Comparison of ENCODE assay signal across 9 cellular contexts in the genomic region with DNA sequence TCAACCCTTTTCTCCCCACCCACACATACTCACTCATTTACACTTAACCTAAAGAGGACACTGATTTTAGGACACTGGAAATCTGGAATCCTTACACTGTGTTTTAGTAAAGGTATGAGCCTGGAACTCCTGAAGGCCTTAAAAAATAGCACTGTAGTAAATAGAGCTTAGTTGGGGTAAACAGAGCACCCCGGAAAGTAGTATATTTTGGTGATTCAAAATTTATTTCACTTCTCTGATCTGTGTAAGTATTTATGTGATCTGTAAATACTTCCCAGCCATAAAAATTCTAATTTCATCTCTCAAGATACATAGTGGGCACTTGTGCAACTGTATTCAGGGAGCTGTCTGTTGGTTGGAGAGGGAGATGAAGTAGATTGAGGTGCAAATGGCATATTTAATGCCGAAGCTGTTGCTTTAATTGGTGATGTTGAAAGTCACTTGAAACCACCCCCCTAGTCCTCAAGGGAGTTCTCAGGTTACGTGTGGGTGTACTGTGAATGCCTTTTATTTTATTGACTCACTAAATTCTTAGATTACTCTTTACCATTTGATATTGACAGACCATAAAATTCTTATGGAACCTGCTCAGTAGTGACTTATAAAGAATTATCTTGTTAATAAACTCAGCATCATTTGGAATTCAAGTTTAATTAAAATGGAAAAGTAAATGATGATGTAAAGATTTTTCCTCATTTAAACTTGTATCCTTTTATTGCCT.
DNase-seq lines count a peak whose midpoint lies in the region; ATAC-seq, FAIRE-seq and TF ChIP-seq lines count a peak whose summit lies in the region.
"Had no signal": no experiment of that assay in that cellular context is flagged by ENCODE, and none has a peak within 500 bp of the region (broad histone marks: within the 10 kb centered on the region; RNA-seq: fewer than 3 reads in every experiment).

No MANE protein-coding gene starts in this region.

- H3K27ac ChIP-seq in HCT116 (ENCODE audit: low read depth, low read length) (no peak overlapping the region), small intestine (ENCODE audit: low read depth in 1 of 2, low read length in 1 of 2) (no peak overlapping the region)
- H3K27ac ChIP-seq in CD8-positive, alpha-beta memory T cell (ENCODE audit: low read depth, low read length), result no peak overlapping the region

- TF ChIP-seq CTCF in HCT116 (IDR thresholded peaks at IDR 0.05 in 2 of 3, conservative IDR thresholded peaks at IDR 0.05 in 1 of 3; ENCODE audit: borderline replicate concordance in 1 of 3, insufficient read depth in 1 of 3, low read depth in 2 of 3, low read length in 2 of 3) (no peak), cardiac fibroblast (IDR thresholded peaks at IDR 0.05; ENCODE audit: low read depth, low read length) (no peak)

- H2AFZ ChIP-seq in HCT116 (ENCODE audit: low read depth, low read length, poor library complexity, severe bottlenecking), result peak overlapping the region; percentile 90

- FAIRE-seq in small intestine (lab: Jason Lieb, UNC), result no peak

- H3K4me3 ChIP-seq in HCT116 (replicated peaks in 1 of 2; ENCODE audit: low read depth in 1 of 2, low read length in 2 of 2) (no peak overlapping the region), cardiac fibroblast (replicated peaks in 1 of 2; ENCODE audit: low read depth in 2 of 2, low read length in 2 of 2) (no peak overlapping the region), small intestine (ENCODE audit: low read depth in 1 of 2, low read length in 2 of 2) (no peak overlapping the region)
- H3K4me3 ChIP-seq in CD8-positive, alpha-beta memory T cell (ENCODE audit: low read length), result no peak overlapping the region

- no peaks in the 10 kb centered on the region for H4K20me1 ChIP-seq in HCT116 (ENCODE audit: insufficient read depth)

- intact Hi-C loops in HCT116 (cut with micrococcal nuclease), result loop anchor here (5.0 kb wide), 1 partner anchor 156 kb away; a partner anchor contains a TSS

- no peak overlapping the region for H3K9ac ChIP-seq in HCT116 (ENCODE audit: low read length)

- ATAC-seq in HCT116, result peak; percentile 67

- H3K4me1 Mint-ChIP-seq in CD8-positive, alpha-beta memory T cell, result no peaks in the 10 kb centered on the region
- H3K4me1 Mint-ChIP-seq: activated CD4-positive, alpha-beta T cell treated with anti-CD3 and anti-CD28 coated beads, Interleukin-2, amount 10 ng/mL, durations not matched to agents 7 days and 5 days had no signal

- no peaks in the 10 kb centered on the region for H3K36me3 ChIP-seq in HCT116 (ENCODE audit: control insufficient read depth in 1 of 2, insufficient read depth in 2 of 2, low read length in 2 of 2)
- no peaks in the 10 kb centered on the region for H3K36me3 ChIP-seq in small intestine (ENCODE audit: control insufficient read depth in 2 of 2, insufficient read depth in 2 of 2, low read length in 2 of 2)
- H3K36me3 ChIP-seq in CD8-positive, alpha-beta memory T cell (ENCODE audit: insufficient read depth, low read length), result no peaks in the 10 kb centered on the region

- CTCF ChIA-PET in HCT116 (lab: Charles Lee), result no interaction called here
- CTCF ChIA-PET in CD8-positive, alpha-beta memory T cell (lab: Charles Lee), result interaction anchor here (1.5 kb wide), 1 partner anchor 10 kb away, joined by 3 read pairs; no protein-coding TSS in a partner anchor

- no peak for TF ChIP-seq POLR2A in HCT116 (IDR thresholded peaks at IDR 0.05; ENCODE audit: borderline replicate concordance, extremely low read depth, insufficient read depth, insufficient read length)

- WGBS in small intestine, 3 donors, result 13 to 38% (median 21%) methylated on average over 3 of the region's 3 CpGs

- H3K9me3 Mint-ChIP-seq in CD8-positive, alpha-beta memory T cell, result peaks cover 0 to 2% (median 0%) of the 10 kb centered on the region in 5 donors
- H3K9me3 Mint-ChIP-seq: activated CD4-positive, alpha-beta T cell treated with anti-CD3 and anti-CD28 coated beads, Interleukin-2, amount 10 ng/mL, durations not matched to agents 7 days and 5 days had no signal

- H3K79me2 ChIP-seq in HCT116 (ENCODE audit: insufficient read depth, low read length), result no peaks in the 10 kb centered on the region

- H3K27me3 ChIP-seq in HCT116 (ENCODE audit: insufficient read depth, low read length) (no peaks in the 10 kb centered on the region), small intestine (ENCODE audit: control insufficient read depth in 2 of 2, insufficient read depth in 2 of 2, low read length in 2 of 2) (no peaks in the 10 kb centered on the region)
- H3K27me3 ChIP-seq in CD8-positive, alpha-beta memory T cell (ENCODE audit: insufficient read depth, low read length, poor library complexity, severe bottlenecking), result no peaks in the 10 kb centered on the region

- H3K9me2 ChIP-seq in HCT116 (ENCODE audit: insufficient read depth), result no peaks in the 10 kb centered on the region

- H3K27me3 Mint-ChIP-seq in CD8-positive, alpha-beta memory T cell, result peaks cover 0 to 6% of the 10 kb centered on the region in 2 donors

- BruUV-seq in HCT116 (replicated peaks; lab: Mats Ljungman, UMichigan), result no TSS peak

- no peak for TF ChIP-seq RAD21 in HCT116 (IDR thresholded peaks at IDR 0.05; ENCODE audit: low read depth)

- H3K27ac Mint-ChIP-seq in CD8-positive, alpha-beta memory T cell, result no peak overlapping the region
- H3K27ac Mint-ChIP-seq: activated CD4-positive, alpha-beta T cell treated with anti-CD3 and anti-CD28 coated beads, Interleukin-2, amount 10 ng/mL, durations not matched to agents 7 days and 5 days had no signal

- H3K4me1 ChIP-seq in HCT116 (ENCODE audit: control insufficient read depth in 1 of 2, insufficient read depth in 2 of 2, low read length in 2 of 2), result peaks cover 25 to 47% of the 10 kb centered on the region in 2 experiments
- H3K4me1 ChIP-seq in small intestine (ENCODE audit: control insufficient read depth in 2 of 2, insufficient read depth in 1 of 2, low read depth in 1 of 2, low read length in 1 of 2), result no peaks in the 10 kb centered on the region
- H3K4me1 ChIP-seq in CD8-positive, alpha-beta memory T cell (ENCODE audit: insufficient read depth, low read length), result no peaks in the 10 kb centered on the region

- H3K4me3 Mint-ChIP-seq in CD8-positive, alpha-beta memory T cell, result no peak overlapping the region
- H3K4me3 Mint-ChIP-seq: activated CD4-positive, alpha-beta T cell treated with anti-CD3 and anti-CD28 coated beads, Interleukin-2, amount 10 ng/mL, durations not matched to agents 7 days and 5 days had no signal

- no peaks in the 10 kb centered on the region for H3K36me3 Mint-ChIP-seq in CD8-positive, alpha-beta memory T cell

- no peaks in the 10 kb centered on the region for H3K9me3 ChIP-seq in HCT116 (ENCODE audit: control insufficient read depth in 1 of 2, insufficient read depth in 1 of 2, low read depth in 1 of 2, low read length in 2 of 2)
- no peaks in the 10 kb centered on the region for H3K9me3 ChIP-seq in small intestine (ENCODE audit: control insufficient read depth, low read depth)
- no peaks in the 10 kb centered on the region for H3K9me3 ChIP-seq in CD8-positive, alpha-beta memory T cell (ENCODE audit: low read length)

- POLR2A ChIA-PET in HCT116 (lab: Charles Lee), result no interaction called here
- POLR2A ChIA-PET in CD8-positive, alpha-beta memory T cell (lab: Charles Lee), result no interaction called here

- H3K4me2 ChIP-seq in HCT116 (ENCODE audit: low read length), result peak overlapping the region; percentile 67

- no peak for DNase-seq in HCT116 (ENCODE audit: low read depth, low spot score)
- peak; percentile 67 for DNase-seq in NCI-H345 treated with DMSO at 0.1 percent for 48 hours (lab: John Stamatoyannopoulos, UW; ENCODE audit: unreplicated experiment)
- peak; percentile 53 to 72 for DNase-seq in cardiac fibroblast (ENCODE audit: low read depth in 2 of 2)
- DNase-seq in small intestine, result peak; percentile 5
- no peak for DNase-seq in CD8-positive, alpha-beta memory T cell
- no peak for DNase-seq in amygdala (lab: John Stamatoyannopoulos, UW)
- no peak for DNase-seq in inferior parietal cortex (ENCODE audit: extremely low spot score)
- DNase-seq: activated CD4-positive, alpha-beta T cell treated with anti-CD3 and anti-CD28 coated beads, Interleukin-2, amount 10 ng/mL, durations not matched to agents 7 days and 5 days; posterior cingulate gyrus had no signal

- RAD21 ChIA-PET in HCT116 (lab: Charles Lee; ENCODE audit: low non-redundant PET in 1 of 2, low total read pairs in 2 of 2, uncharacterized antibody in 2 of 2, unreplicated experiment in 2 of 2), result no interaction called here

TF ChIP-seq in HCT116, 20 proteins besides CTCF, POLR2A, EP300 and RAD21 (continues in another document):
- no peak for TF ChIP-seq ZFX (IDR thresholded peaks at IDR 0.05)
- TF ChIP-seq, protein P1, sequence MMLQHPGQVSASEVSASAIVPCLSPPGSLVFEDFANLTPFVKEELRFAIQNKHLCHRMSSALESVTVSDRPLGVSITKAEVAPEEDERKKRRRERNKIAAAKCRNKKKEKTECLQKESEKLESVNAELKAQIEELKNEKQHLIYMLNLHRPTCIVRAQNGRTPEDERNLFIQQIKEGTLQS (IDR thresholded peaks at IDR 0.05), result no peak
- TF ChIP-seq ELF1 (IDR thresholded peaks at IDR 0.05; ENCODE audit: borderline replicate concordance, low read depth), result no peak
- TF ChIP-seq, protein P2, sequence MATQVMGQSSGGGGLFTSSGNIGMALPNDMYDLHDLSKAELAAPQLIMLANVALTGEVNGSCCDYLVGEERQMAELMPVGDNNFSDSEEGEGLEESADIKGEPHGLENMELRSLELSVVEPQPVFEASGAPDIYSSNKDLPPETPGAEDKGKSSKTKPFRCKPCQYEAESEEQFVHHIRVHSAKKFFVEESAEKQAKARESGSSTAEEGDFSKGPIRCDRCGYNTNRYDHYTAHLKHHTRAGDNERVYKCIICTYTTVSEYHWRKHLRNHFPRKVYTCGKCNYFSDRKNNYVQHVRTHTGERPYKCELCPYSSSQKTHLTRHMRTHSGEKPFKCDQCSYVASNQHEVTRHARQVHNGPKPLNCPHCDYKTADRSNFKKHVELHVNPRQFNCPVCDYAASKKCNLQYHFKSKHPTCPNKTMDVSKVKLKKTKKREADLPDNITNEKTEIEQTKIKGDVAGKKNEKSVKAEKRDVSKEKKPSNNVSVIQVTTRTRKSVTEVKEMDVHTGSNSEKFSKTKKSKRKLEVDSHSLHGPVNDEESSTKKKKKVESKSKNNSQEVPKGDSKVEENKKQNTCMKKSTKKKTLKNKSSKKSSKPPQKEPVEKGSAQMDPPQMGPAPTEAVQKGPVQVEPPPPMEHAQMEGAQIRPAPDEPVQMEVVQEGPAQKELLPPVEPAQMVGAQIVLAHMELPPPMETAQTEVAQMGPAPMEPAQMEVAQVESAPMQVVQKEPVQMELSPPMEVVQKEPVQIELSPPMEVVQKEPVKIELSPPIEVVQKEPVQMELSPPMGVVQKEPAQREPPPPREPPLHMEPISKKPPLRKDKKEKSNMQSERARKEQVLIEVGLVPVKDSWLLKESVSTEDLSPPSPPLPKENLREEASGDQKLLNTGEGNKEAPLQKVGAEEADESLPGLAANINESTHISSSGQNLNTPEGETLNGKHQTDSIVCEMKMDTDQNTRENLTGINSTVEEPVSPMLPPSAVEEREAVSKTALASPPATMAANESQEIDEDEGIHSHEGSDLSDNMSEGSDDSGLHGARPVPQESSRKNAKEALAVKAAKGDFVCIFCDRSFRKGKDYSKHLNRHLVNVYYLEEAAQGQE (IDR thresholded peaks at IDR 0.05; ENCODE audit: low read depth), result no peak
- TF ChIP-seq CBX3 (IDR thresholded peaks at IDR 0.05; ENCODE audit: low read depth), result 0 out of 2 replicates have a peak, but pooled peaks have one; percentile 22
- TF ChIP-seq EZH2 (IDR thresholded peaks at IDR 0.05), result no peak

Comparison
In these comparisons a context has a peak if more than half of its experiments do, and no peak if none do; other contexts are left out.
1. DNase-seq: peak in NCI-H345 treated with DMSO at 0.1 percent for 48 hours (single experiment), cardiac fibroblast (2 of 2) and small intestine (single experiment); none in HCT116 (single experiment), CD8-positive, alpha-beta memory T cell (0 of 5), amygdala (0 of 56) and inferior parietal cortex (single experiment).